In genomic region chr12:57590892-57591566, GRCh38 we compare ENCODE assay signal across 1 cellular context.
TF ChIP-seq lines count a peak whose summit lies in the region.

PIP4K2C (plus strand) TSS chr12:57591192; CDS start chr12:57591290, 98 bp downstream.

TF ChIP-seq in HepG2, 621 proteins besides CTCF, POLR2A, EP300 and RAD21 (continued from another document and continues in another):
- TF ChIP-seq ZBTB40 (IDR thresholded peaks at IDR 0.05) (no peak), ZBTB40 (CRISPR knock-in tag; IDR thresholded peaks at IDR 0.05) (no peak), TBX2 (CRISPR knock-in tag; IDR thresholded peaks at IDR 0.05; ENCODE audit: borderline replicate concordance) (peak; percentile 28; the same call in 1 of the 2 replicates), DRAP1 (CRISPR knock-in tag; IDR thresholded peaks at IDR 0.05) (peak; percentile 26; the same call in 1 of the 2 replicates), HNRNPH1 (optimal IDR thresholded peaks at IDR 0.05; ENCODE audit: low read depth, low read length) (no peak), HMGXB4 (CRISPR knock-in tag; IDR thresholded peaks at IDR 0.05; ENCODE audit: borderline replicate concordance in 1 of 2, low read depth in 1 of 2) (0 out of 4 replicates have a peak, but pooled peaks of 1 of the 2 experiments have one; percentile 53), ZNF382 (CRISPR knock-in tag; IDR thresholded peaks at IDR 0.05; ENCODE audit: borderline replicate concordance) (no peak), GPBP1L1 (CRISPR knock-in tag; IDR thresholded peaks at IDR 0.05) (no peak), ZNF615 (CRISPR knock-in tag; IDR thresholded peaks at IDR 0.05; ENCODE audit: borderline replicate concordance) (no peak), ZSCAN5A (CRISPR knock-in tag; IDR thresholded peaks at IDR 0.05; ENCODE audit: borderline replicate concordance) (no peak), DMTF1 (CRISPR knock-in tag; IDR thresholded peaks at IDR 0.05) (no peak), E2F2 (CRISPR knock-in tag; IDR thresholded peaks at IDR 0.05; ENCODE audit: borderline replicate concordance) (no peak), MYNN (CRISPR knock-in tag; IDR thresholded peaks at IDR 0.05; ENCODE audit: low read depth) (no peak), TBP (CRISPR knock-in tag; IDR thresholded peaks at IDR 0.05) (no peak), BRCA1 (CRISPR knock-in tag; IDR thresholded peaks at IDR 0.05) (no peak), ATM (IDR thresholded peaks at IDR 0.05; ENCODE audit: borderline replicate concordance) (no peak), MYC (CRISPR knock-in tag; IDR thresholded peaks at IDR 0.05; ENCODE audit: borderline replicate concordance) (peak; percentile 48; the same call in 1 of the 2 replicates), LBX2 (CRISPR knock-in tag; IDR thresholded peaks at IDR 0.05; ENCODE audit: borderline replicate concordance) (peak; percentile 49; the same call in 1 of the 2 replicates), KIAA2018 (CRISPR knock-in tag; IDR thresholded peaks at IDR 0.05; ENCODE audit: borderline replicate concordance) (0 out of 2 replicates have a peak, but pooled peaks have one; percentile 63), MLX (CRISPR knock-in tag; IDR thresholded peaks at IDR 0.05) (no peak)
